ENCODE assay signal across 27 cellular contexts in the genomic region with DNA sequence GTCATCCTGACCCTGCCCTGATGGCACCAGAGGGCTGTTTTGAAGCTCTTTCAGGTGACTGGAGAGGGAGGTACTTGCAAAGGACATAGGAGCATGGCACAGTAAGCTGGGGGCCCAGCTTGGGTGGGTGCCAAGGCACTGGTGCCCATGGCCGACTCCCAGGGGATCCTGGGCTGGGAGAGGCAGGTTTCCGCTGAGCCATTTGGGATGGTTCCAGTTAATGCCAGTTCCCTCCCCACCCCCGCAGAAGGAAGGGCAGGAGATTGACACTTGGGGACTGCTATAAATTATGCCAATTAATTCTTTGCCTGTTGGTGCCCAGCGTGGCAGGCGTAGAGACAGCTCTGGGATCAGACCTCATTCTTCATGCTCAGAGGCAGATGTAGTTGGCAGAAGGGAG. TPM values are rescaled to one million over a fixed set of nuclear protein-coding genes. Genes with fewer than 3 reads are reported as not detected.
"Had no signal": no experiment of that assay in that cellular context is flagged by ENCODE, and none has a peak within 500 bp of the region (broad histone marks: within the 10 kb centered on the region; RNA-seq: fewer than 3 reads in every experiment).

No MANE protein-coding gene starts in this region.

- H3K36me3 Mint-ChIP-seq: activated naive CD4-positive, alpha-beta T cell treated with anti-CD3 and anti-CD28 coated beads, Interleukin-2, amount 10 ng/mL, durations not matched to agents 7 days and 5 days; activated naive CD4-positive, alpha-beta T cell treated with anti-CD3 and anti-CD28 coated beads, Interleukin-2, amount 50 U/mL, for 72 hours; activated naive CD8-positive, alpha-beta T cell treated with anti-CD3 and anti-CD28 coated beads, Interleukin-2, amount 10 ng/mL, durations not matched to agents 7 days and 5 days had no signal

- H3K9me3 Mint-ChIP-seq: activated CD4-positive, alpha-beta memory T cell treated with anti-CD3 and anti-CD28 coated beads, Interleukin-2, amount 10 ng/mL, durations not matched to agents 7 days and 5 days; activated CD4-positive, alpha-beta T cell treated with anti-CD3 and anti-CD28 coated beads, Interleukin-2, amount 10 ng/mL, durations not matched to agents 7 days and 5 days; activated naive CD4-positive, alpha-beta T cell treated with anti-CD3 and anti-CD28 coated beads, Interleukin-2, amount 10 ng/mL, durations not matched to agents 7 days and 5 days; activated naive CD4-positive, alpha-beta T cell treated with anti-CD3 and anti-CD28 coated beads, Interleukin-2, amount 50 U/mL, for 72 hours; activated naive CD8-positive, alpha-beta T cell treated with anti-CD3 and anti-CD28 coated beads, Interleukin-2, amount 10 ng/mL, durations not matched to agents 7 days and 5 days; activated T-cell treated with anti-CD3 and anti-CD28 coated beads, Interleukin-2, amount 50 U/mL, for 24 hours; activated T-cell treated with anti-CD3 and anti-CD28 coated beads, Interleukin-2, amount 50 U/mL, for 72 hours; brain; central memory CD8-positive, alpha-beta T cell; dendritic cell treated with granulocyte-macrophage colony-stimulating factor and Interleukin-4, amounts not matched to agents 40 ng/mL and 50 ng/mL, for 4 days; endodermal cell; WTC11 had no signal

- H3K4me1 Mint-ChIP-seq: activated CD4-positive, alpha-beta memory T cell treated with anti-CD3 and anti-CD28 coated beads, Interleukin-2, amount 10 ng/mL, durations not matched to agents 7 days and 5 days; activated CD4-positive, alpha-beta T cell treated with anti-CD3 and anti-CD28 coated beads, Interleukin-2, amount 10 ng/mL, durations not matched to agents 7 days and 5 days; activated naive CD4-positive, alpha-beta T cell treated with anti-CD3 and anti-CD28 coated beads, Interleukin-2, amount 10 ng/mL, durations not matched to agents 7 days and 5 days; activated naive CD8-positive, alpha-beta T cell treated with anti-CD3 and anti-CD28 coated beads, Interleukin-2, amount 10 ng/mL, durations not matched to agents 7 days and 5 days; brain; central memory CD8-positive, alpha-beta T cell; endodermal cell; WTC11 had no signal

- H3K27ac Mint-ChIP-seq: activated CD4-positive, alpha-beta memory T cell treated with anti-CD3 and anti-CD28 coated beads, Interleukin-2, amount 10 ng/mL, durations not matched to agents 7 days and 5 days; activated CD4-positive, alpha-beta T cell treated with anti-CD3 and anti-CD28 coated beads, Interleukin-2, amount 10 ng/mL, durations not matched to agents 7 days and 5 days; activated naive CD4-positive, alpha-beta T cell treated with anti-CD3 and anti-CD28 coated beads, Interleukin-2, amount 10 ng/mL, durations not matched to agents 7 days and 5 days; activated naive CD4-positive, alpha-beta T cell treated with anti-CD3 and anti-CD28 coated beads, Interleukin-2, amount 50 U/mL, for 72 hours; activated naive CD8-positive, alpha-beta T cell treated with anti-CD3 and anti-CD28 coated beads, Interleukin-2, amount 10 ng/mL, durations not matched to agents 7 days and 5 days; activated T-cell treated with anti-CD3 and anti-CD28 coated beads, Interleukin-2, amount 50 U/mL, for 24 hours; activated T-cell treated with anti-CD3 and anti-CD28 coated beads, Interleukin-2, amount 50 U/mL, for 72 hours; dendritic cell treated with granulocyte-macrophage colony-stimulating factor and Interleukin-4, amounts not matched to agents 40 ng/mL and 50 ng/mL, for 4 days; endodermal cell; WTC11 had no signal

- DNase-seq: activated CD4-positive, alpha-beta memory T cell treated with anti-CD3 and anti-CD28 coated beads, Interleukin-2, amount 10 ng/mL, durations not matched to agents 7 days and 5 days; activated CD4-positive, alpha-beta T cell treated with anti-CD3 and anti-CD28 coated beads for 1 hour; activated CD4-positive, alpha-beta T cell treated with anti-CD3 and anti-CD28 coated beads for 4 hours; activated CD4-positive, alpha-beta T cell treated with anti-CD3 and anti-CD28 coated beads, Interleukin-2, amount 10 ng/mL, durations not matched to agents 7 days and 5 days; activated CD4-positive, alpha-beta T cell treated with anti-CD3 and anti-CD28 coated beads, Interleukin-2, amount 50 U/mL, for 4 hours; activated CD8-positive, alpha-beta memory T cell treated with anti-CD3 and anti-CD28 coated beads, Interleukin-2, amount 50 U/mL, for 48 hours; activated gamma-delta T cell; activated naive CD4-positive, alpha-beta T cell; activated naive CD4-positive, alpha-beta T cell treated with anti-CD3 and anti-CD28 coated beads, Interleukin-2, amount 10 ng/mL, durations not matched to agents 7 days and 5 days; activated naive CD8-positive, alpha-beta T cell treated with anti-CD3 and anti-CD28 coated beads, Interleukin-2, amount 10 ng/mL, durations not matched to agents 7 days and 5 days; activated T-cell treated with anti-CD3 and anti-CD28 coated beads for 4 hours; activated T-cell treated with anti-CD3 and anti-CD28 coated beads, Interleukin-2, amount 50 U/mL, for 24 hours; activated T-cell treated with anti-CD3 and anti-CD28 coated beads, Interleukin-2, amount 50 U/mL, for 72 hours; dorsolateral prefrontal cortex; effector memory CD4-positive, alpha-beta T cell; endodermal cell; erythroblast; foreskin keratinocyte; gastrocnemius medialis; glutamatergic neuron; T-helper 2 cell had no signal

- H3K4me3 Mint-ChIP-seq: activated CD4-positive, alpha-beta memory T cell treated with anti-CD3 and anti-CD28 coated beads, Interleukin-2, amount 10 ng/mL, durations not matched to agents 7 days and 5 days; activated CD4-positive, alpha-beta T cell treated with anti-CD3 and anti-CD28 coated beads, Interleukin-2, amount 10 ng/mL, durations not matched to agents 7 days and 5 days; activated naive CD4-positive, alpha-beta T cell treated with anti-CD3 and anti-CD28 coated beads, Interleukin-2, amount 10 ng/mL, durations not matched to agents 7 days and 5 days; activated naive CD8-positive, alpha-beta T cell treated with anti-CD3 and anti-CD28 coated beads, Interleukin-2, amount 10 ng/mL, durations not matched to agents 7 days and 5 days; activated T-cell treated with anti-CD3 and anti-CD28 coated beads, Interleukin-2, amount 50 U/mL, for 24 hours; activated T-cell treated with anti-CD3 and anti-CD28 coated beads, Interleukin-2, amount 50 U/mL, for 72 hours; brain; central memory CD8-positive, alpha-beta T cell; dendritic cell treated with granulocyte-macrophage colony-stimulating factor and Interleukin-4, amounts not matched to agents 40 ng/mL and 50 ng/mL, for 4 days; endodermal cell; WTC11 had no signal

- H3K27me3 Mint-ChIP-seq: activated CD4-positive, alpha-beta T cell treated with anti-CD3 and anti-CD28 coated beads, Interleukin-2, amount 10 ng/mL, durations not matched to agents 7 days and 5 days; brain had no signal

- ATAC-seq: activated naive CD4-positive, alpha-beta T cell treated with anti-CD3 and anti-CD28 coated beads, Interleukin-2, amount 50 U/mL, for 72 hours; activated T-cell treated with anti-CD3 and anti-CD28 coated beads, Interleukin-2, amount 50 U/mL, for 72 hours; foreskin keratinocyte; gastrocnemius medialis; heart left ventricle; WTC11 had no signal

RNA-seq across cellular contexts. Expression of gene INSYN1, which starts 42.8 kb away (rescaled TPM):
- total RNA-seq: activated CD4-positive, alpha-beta memory T cell treated with anti-CD3 and anti-CD28 coated beads, Interleukin-2, amount 10 ng/mL, durations not matched to agents 7 days and 5 days; activated CD4-positive, alpha-beta T cell treated with anti-CD3 and anti-CD28 coated beads, Interleukin-2, amount 10 ng/mL, durations not matched to agents 7 days and 5 days; activated naive CD4-positive, alpha-beta T cell treated with anti-CD3 and anti-CD28 coated beads, Interleukin-2, amount 50 U/mL, for 72 hours; activated naive CD8-positive, alpha-beta T cell treated with anti-CD3 and anti-CD28 coated beads, Interleukin-2, amount 10 ng/mL, durations not matched to agents 7 days and 5 days; activated T-cell treated with anti-CD3 and anti-CD28 coated beads, Interleukin-2, amount 50 U/mL, for 72 hours had no signal
